In genomic region chr5:53069626-53070025, GRCh38 we compare ENCODE assay signal across 9 cellular contexts. TPM values are rescaled to one million over a fixed set of nuclear protein-coding genes. Genes with fewer than 3 reads are reported as not detected.
DNase-seq lines count a peak whose midpoint lies in the region; ATAC-seq lines count a peak whose summit lies in the region.
"Had no signal": no experiment of that assay in that cellular context is flagged by ENCODE, and none has a peak within 500 bp of the region (broad histone marks: within the 10 kb centered on the region; RNA-seq: fewer than 3 reads in every experiment).

No MANE protein-coding gene starts in this region.

- H3K4me1 Mint-ChIP-seq in activated CD8-positive, alpha-beta T cell treated with anti-CD3 and anti-CD28 coated beads, Interleukin-2, amount 10 ng/mL, durations not matched to agents 7 days and 5 days (ENCODE audit: low read depth), result peaks cover 30% of the 10 kb centered on the region

- H4K91ac ChIP-seq in neuronal stem cell (ENCODE audit: low read depth, low read length, poor library complexity), result no peak overlapping the region

- peaks cover 51% of the 10 kb centered on the region for H3K36me3 Mint-ChIP-seq in activated CD8-positive, alpha-beta T cell treated with anti-CD3 and anti-CD28 coated beads, Interleukin-2, amount 10 ng/mL, durations not matched to agents 7 days and 5 days (ENCODE audit: low read depth)

- no peaks in the 10 kb centered on the region for H3K27me3 ChIP-seq in neuronal stem cell (ENCODE audit: control insufficient read depth in 3 of 3, insufficient read depth in 3 of 3, low read depth in 1 of 3, low read length in 3 of 3)

- no peak overlapping the region for H2BK120ac ChIP-seq in neuronal stem cell (ENCODE audit: low read depth, low read length)

- H3K4me3 ChIP-seq in neuronal stem cell (ENCODE audit: low read length in 2 of 2), result no peak overlapping the region
- H3K4me3 ChIP-seq: prostate gland had no signal

- H3K14ac ChIP-seq in neuronal stem cell (ENCODE audit: low read length), result no peak overlapping the region

- no CpG with 5 or more reads among the region's 5 CpGs for WGBS in neuronal stem cell (ENCODE audit: extremely low coverage in 2 of 2, insufficient read length in 2 of 2, insufficient replicate concordance in 1 of 2), 2 donors

- no peak overlapping the region for H3K4ac ChIP-seq in neuronal stem cell (ENCODE audit: low read length)

- no peak overlapping the region for H2AFZ ChIP-seq in neuronal stem cell (ENCODE audit: low read length)

- no peak overlapping the region for H2BK5ac ChIP-seq in neuronal stem cell (ENCODE audit: low read length)

- DNase-seq in M059J (ENCODE audit: low read depth) (peak; percentile 91), NCI-H524 treated with DMSO at 0.1 percent for 48 hours (lab: John Stamatoyannopoulos, UW) (no peak), neuronal stem cell (ENCODE audit: low spot score) (no peak)
- peak; percentile 82 for DNase-seq in activated CD8-positive, alpha-beta T cell treated with anti-CD3 and anti-CD28 coated beads, Interleukin-2, amount 10 ng/mL, durations not matched to agents 7 days and 5 days
- DNase-seq in stimulated activated CD8-positive, alpha-beta memory T cell treated with anti-CD3 and anti-CD28 coated beads, Interleukin-4, amount 100 ng/mL, for 24 hours (ENCODE audit: low read depth), result peak; percentile 28

- no peak overlapping the region for H3K23ac ChIP-seq in neuronal stem cell (ENCODE audit: low read depth, low read length, poor library complexity)

- H3K9me3 Mint-ChIP-seq in activated CD8-positive, alpha-beta T cell treated with anti-CD3 and anti-CD28 coated beads, Interleukin-2, amount 10 ng/mL, durations not matched to agents 7 days and 5 days (ENCODE audit: insufficient read depth), result no peaks in the 10 kb centered on the region

- H3K27ac Mint-ChIP-seq in activated CD8-positive, alpha-beta T cell treated with anti-CD3 and anti-CD28 coated beads, Interleukin-2, amount 10 ng/mL, durations not matched to agents 7 days and 5 days, result peak overlapping the region; percentile 80

- no peak overlapping the region for H3K27ac ChIP-seq in neuronal stem cell (replicated peaks; ENCODE audit: low read length)
- H3K27ac ChIP-seq: KMS-11, prostate gland had no signal

- POLR2A ChIA-PET in activated CD8-positive, alpha-beta T cell treated with anti-CD3 and anti-CD28 coated beads, Interleukin-2, amount 10 ng/mL, durations not matched to agents 7 days and 5 days (lab: Charles Lee), result interaction anchor here (0.8 to 1.3 kb wide), 2 partner anchors 18 to 28 kb away, joined by 3 read pairs; no protein-coding TSS in a partner anchor

- peak overlapping the region; percentile 44 for H3K4me3 Mint-ChIP-seq in activated CD8-positive, alpha-beta T cell treated with anti-CD3 and anti-CD28 coated beads, Interleukin-2, amount 10 ng/mL, durations not matched to agents 7 days and 5 days

- H3K27me3 Mint-ChIP-seq in activated CD8-positive, alpha-beta T cell treated with anti-CD3 and anti-CD28 coated beads, Interleukin-2, amount 10 ng/mL, durations not matched to agents 7 days and 5 days (ENCODE audit: low read depth), result peaks cover 5% of the 10 kb centered on the region

- peak; percentile 94 for ATAC-seq in activated CD8-positive, alpha-beta T cell treated with anti-CD3 and anti-CD28 coated beads, Interleukin-2, amount 10 ng/mL, durations not matched to agents 7 days and 5 days
- peak; percentile 59 for ATAC-seq in esophagus mucosa
- no peak for ATAC-seq in HG02885 (IDR thresholded peaks at IDR 0.05; ENCODE audit: poor library complexity, unreplicated experiment)

- no peak overlapping the region for H3K9ac ChIP-seq in neuronal stem cell (ENCODE audit: low read depth, low read length, poor library complexity)
- H3K9ac ChIP-seq: KMS-11 had no signal

- CTCF ChIA-PET in activated CD8-positive, alpha-beta T cell treated with anti-CD3 and anti-CD28 coated beads, Interleukin-2, amount 10 ng/mL, durations not matched to agents 7 days and 5 days (lab: Charles Lee), result interaction anchor here (0.7 to 2.6 kb wide), 12 partner anchors 8 to 125 kb away, joined by 3 to 13 read pairs (median 5); no protein-coding TSS in a partner anchor

- H3K4me2 ChIP-seq in neuronal stem cell (ENCODE audit: insufficient read depth, low read length, poor library complexity, severe bottlenecking), result no peak overlapping the region
- H3K4me2 ChIP-seq: KMS-11 had no signal

- no peak overlapping the region for H4K8ac ChIP-seq in neuronal stem cell (ENCODE audit: low read depth, low read length)

- no peak overlapping the region for H2AK5ac ChIP-seq in neuronal stem cell (ENCODE audit: low read depth, low read length)

- no peak overlapping the region for H2BK12ac ChIP-seq in neuronal stem cell (ENCODE audit: low read length)

- no peaks in the 10 kb centered on the region for H3K4me1 ChIP-seq in neuronal stem cell (ENCODE audit: control insufficient read depth in 2 of 2, insufficient read depth in 1 of 2, low read depth in 1 of 2, low read length in 2 of 2)
- H3K4me1 ChIP-seq: prostate gland had no signal

- no peak overlapping the region for H2BK15ac ChIP-seq in neuronal stem cell (ENCODE audit: low read length)

- no peak overlapping the region for H3K18ac ChIP-seq in neuronal stem cell (ENCODE audit: low read length)

- no peaks in the 10 kb centered on the region for H3K79me1 ChIP-seq in neuronal stem cell (ENCODE audit: low read depth, low read length)

- H3K36me3 ChIP-seq in neuronal stem cell (replicated peaks in 1 of 2; ENCODE audit: control insufficient read depth in 2 of 2, insufficient read depth in 2 of 2, low read length in 2 of 2), result no peaks in the 10 kb centered on the region
- H3K36me3 ChIP-seq: prostate gland had no signal

- no peaks in the 10 kb centered on the region for H3K9me3 ChIP-seq in neuronal stem cell (replicated peaks in 1 of 2; ENCODE audit: control insufficient read depth in 2 of 2, insufficient read depth in 1 of 2, low read depth in 1 of 2, low read length in 2 of 2)
- H3K9me3 ChIP-seq: prostate gland had no signal

RNA-seq across cellular contexts. Expression of gene MOCS2, which starts 39.9 kb away (rescaled TPM):
- total RNA-seq in M059J (2014; rRNA removed; shearing (Covaris generic)), result 94.5 and 110 TPM in 2 replicates
- total RNA-seq in activated CD8-positive, alpha-beta T cell treated with anti-CD3 and anti-CD28 coated beads, Interleukin-2, amount 10 ng/mL, durations not matched to agents 7 days and 5 days, result 10 to 100 TPM; 30.7 TPM
- total RNA-seq in esophagus mucosa, result 21.7 TPM
- polyA plus RNA-seq in neuronal stem cell (2013, experiment 1 of 2), result 23.4 TPM
- 23.6 TPM for polyA plus RNA-seq in neuronal stem cell (2013, experiment 2 of 2)

Comparison
In these comparisons a context has a peak if more than half of its experiments do, and no peak if none do; other contexts are left out.
1. DNase-seq: peak in M059J (single experiment), activated CD8-positive, alpha-beta T cell treated with anti-CD3 and anti-CD28 coated beads, Interleukin-2, amount 10 ng/mL, durations not matched to agents 7 days and 5 days (single experiment) and stimulated activated CD8-positive, alpha-beta memory T cell treated with anti-CD3 and anti-CD28 coated beads, Interleukin-4, amount 100 ng/mL, for 24 hours (single experiment); none in NCI-H524 treated with DMSO at 0.1 percent for 48 hours (single experiment) and neuronal stem cell (single experiment).